16 cellular contexts compared by ENCODE assay signal in the genomic region with DNA sequence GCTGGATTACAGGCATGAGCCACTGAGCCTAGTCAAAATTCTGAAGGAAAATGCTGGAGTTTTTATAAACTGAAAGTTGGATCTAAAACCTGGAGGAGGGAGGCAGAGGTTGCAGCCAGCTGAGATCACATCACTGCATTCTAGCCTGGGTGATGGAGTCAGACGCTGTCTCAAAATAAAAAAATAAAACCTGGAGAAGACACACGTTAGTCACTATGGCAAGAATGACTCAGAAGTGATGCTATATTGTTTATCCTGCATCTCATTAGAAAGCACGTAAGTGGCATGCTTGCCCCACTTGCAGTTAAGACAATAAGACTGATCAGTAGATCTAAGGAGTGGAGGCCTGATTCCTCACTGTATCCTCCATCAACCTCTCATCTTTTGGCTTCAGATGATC. TPM values are rescaled to one million over a fixed set of nuclear protein-coding genes. Genes with fewer than 3 reads are reported as not detected.
A peak's percentile ranks its signal among the peaks of the same experiment; 100 is the strongest.
DNase-seq lines count a peak whose midpoint lies in the region; ATAC-seq and TF ChIP-seq lines count a peak whose summit lies in the region.
"Had no signal": no experiment of that assay in that cellular context is flagged by ENCODE, and none has a peak within 500 bp of the region (broad histone marks: within the 10 kb centered on the region; RNA-seq: fewer than 3 reads in every experiment).

No MANE protein-coding gene starts in this region.

- no peak for TF ChIP-seq CTCF in AG09309 (IDR thresholded peaks at IDR 0.05; ENCODE audit: control insufficient read depth, insufficient read depth, low read depth, low read length, missing control alignments)
- TF ChIP-seq CTCF in GM10266 (IDR thresholded peaks at IDR 0.05; ENCODE audit: control insufficient read depth, insufficient read depth, low read depth, missing control alignments): no peak

- no peak overlapping the region for H3K4me3 ChIP-seq in AG09309 (ENCODE audit: control insufficient read depth, low read depth, low read length)

- DNase-seq in AG09309 (ENCODE audit: low read depth): peak; percentile 73
- DNase-seq in HPDE6-E6E7 (ENCODE audit: extremely low spot score): peak; percentile 53
- peak; percentile 54 for DNase-seq in amniotic stem cell (lab: John Stamatoyannopoulos, UW)
- DNase-seq in glomerular endothelial cell (ENCODE audit: extremely low read depth, low read depth, low spot score): peak; percentile 5
- DNase-seq in GM10266 (ENCODE audit: extremely low spot score): no peak
- no peak for DNase-seq in NCI-H2171 treated with DMSO at 0.1 percent for 48 hours (lab: John Stamatoyannopoulos, UW)
- DNase-seq: activated CD4-positive, CD25-positive, alpha-beta regulatory T cell; activated effector memory CD4-positive, alpha-beta T cell treated with anti-CD3 and anti-CD28 coated beads, Interleukin-2, amount 50 U/mL, for 16 hours; CD4-positive, alpha-beta T cell; GOT3; NCI-H82; SIG-M5; stimulated activated naive CD4-positive, alpha-beta T cell had no signal

- ATAC-seq in GM21381 (IDR thresholded peaks at IDR 0.05; ENCODE audit: unreplicated experiment) (no peak), GM21526 (IDR thresholded peaks at IDR 0.05; ENCODE audit: low FRiP score, unreplicated experiment) (no peak)
- ATAC-seq: HepG2 had no signal

RNA-seq across cellular contexts. Expression of gene PPP1R21, which starts 17.2 kb away (rescaled TPM):
- 15.8 and 17.2 TPM in 2 replicates for total RNA-seq in glomerular endothelial cell

Comparison
In these comparisons a context has a peak if more than half of its experiments do, and no peak if none do; other contexts are left out.
1. DNase-seq: peak in AG09309 (single experiment), HPDE6-E6E7 (single experiment), amniotic stem cell (single experiment) and glomerular endothelial cell (single experiment); none in GM10266 (single experiment) and NCI-H2171 treated with DMSO at 0.1 percent for 48 hours (single experiment).